8 cellular contexts compared by ENCODE assay signal in the genomic region with DNA sequence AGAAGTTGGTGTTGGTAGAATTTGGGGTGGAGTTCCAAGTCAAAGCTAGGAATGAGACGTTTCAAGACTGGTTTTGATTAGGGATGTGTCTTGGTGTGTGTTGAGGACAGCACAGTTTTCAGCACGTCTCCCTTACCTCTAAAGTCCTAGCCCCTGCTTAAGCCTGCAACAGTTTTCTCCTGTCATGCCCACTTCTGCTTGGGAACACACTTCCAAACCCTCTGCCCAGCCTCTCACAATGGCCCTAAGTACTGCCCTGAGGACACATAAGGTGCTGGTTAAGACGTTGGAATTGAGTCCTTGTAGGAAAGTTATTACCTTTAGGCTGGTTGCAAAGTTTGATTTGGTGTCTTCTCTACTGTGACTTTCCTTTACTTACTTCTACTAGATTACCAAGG. TPM values are rescaled to one million over a fixed set of nuclear protein-coding genes. Genes with fewer than 3 reads are reported as not detected.
A peak's percentile ranks its signal among the peaks of the same experiment; 100 is the strongest.
DNase-seq lines count a peak whose midpoint lies in the region; ATAC-seq, FAIRE-seq and TF ChIP-seq lines count a peak whose summit lies in the region.

No MANE protein-coding gene starts in this region.

- no peak overlapping the region for H2AK5ac ChIP-seq in mesenchymal stem cell (ENCODE audit: low read length, severe bottlenecking)

- peaks cover 3% of the 10 kb centered on the region for H3K79me1 ChIP-seq in mesenchymal stem cell (replicated peaks; ENCODE audit: low read length, poor library complexity, severe bottlenecking)

- H3K4ac ChIP-seq in mesenchymal stem cell (ENCODE audit: low read depth in 1 of 2, low read length in 2 of 2), result no peak overlapping the region

- H3K9me3 Mint-ChIP-seq in astrocyte (ENCODE audit: unreplicated experiment), result peaks cover 2% of the 10 kb centered on the region

- H4K20me1 ChIP-seq in astrocyte (ENCODE audit: insufficient read depth, low read length), result peaks cover 13% of the 10 kb centered on the region

- H4K8ac ChIP-seq in mesenchymal stem cell (ENCODE audit: low read length), result peak overlapping the region; percentile 0

- peak overlapping the region; percentile 72 for H3K27ac ChIP-seq in astrocyte (ENCODE audit: low read depth, low read length)
- no peak overlapping the region for H3K27ac ChIP-seq in mesenchymal stem cell (ENCODE audit: low read length, poor library complexity, severe bottlenecking)

- peak overlapping the region; percentile 80 for H3K9ac ChIP-seq in astrocyte (ENCODE audit: low read length)
- H3K9ac ChIP-seq in mesenchymal stem cell (ENCODE audit: low read length), result peak overlapping the region; percentile 76

- no peaks in the 10 kb centered on the region for H3K27me3 Mint-ChIP-seq in astrocyte (ENCODE audit: low read depth, unreplicated experiment)

- H3K18ac ChIP-seq in mesenchymal stem cell (ENCODE audit: low read depth in 1 of 2, low read length in 2 of 2), result no peak overlapping the region

- H3K79me2 ChIP-seq in astrocyte (ENCODE audit: insufficient read depth, low read length), result peaks cover 33% of the 10 kb centered on the region

- H2BK5ac ChIP-seq in mesenchymal stem cell (ENCODE audit: low read depth, low read length, poor library complexity, severe bottlenecking), result no peak overlapping the region

- H2AFZ ChIP-seq in astrocyte (ENCODE audit: low read depth, low read length) (peak overlapping the region; percentile 69), mesenchymal stem cell (ENCODE audit: low read depth, low read length) (peak overlapping the region; percentile 82)

- no peak overlapping the region for H3K23ac ChIP-seq in mesenchymal stem cell (ENCODE audit: low read length in 2 of 2)

- H3K4me1 Mint-ChIP-seq in astrocyte (ENCODE audit: low read depth, unreplicated experiment), result peaks cover 26% of the 10 kb centered on the region

- peak overlapping the region; percentile 95 for H3K4me2 ChIP-seq in astrocyte (ENCODE audit: low read length)
- H3K4me2 ChIP-seq in mesenchymal stem cell (ENCODE audit: low read length, poor library complexity, severe bottlenecking), result peak overlapping the region; percentile 96

- no peak overlapping the region for H3K14ac ChIP-seq in mesenchymal stem cell (ENCODE audit: low read length in 2 of 2)

- H3K4me3 ChIP-seq in AG10803 (ENCODE audit: low read length) (peak overlapping the region; percentile 73), astrocyte (ENCODE audit: insufficient read depth, low read depth, low read length) (peak overlapping the region; percentile 77), mesenchymal stem cell (ENCODE audit: insufficient read depth in 1 of 2, low read depth in 1 of 2, low read length in 2 of 2) (peak overlapping the region in 1 of 2 experiments; percentile 81)

- H3K27ac Mint-ChIP-seq in astrocyte (ENCODE audit: unreplicated experiment), result peak overlapping the region; percentile 96

- peaks cover 21% of the 10 kb centered on the region for H3K4me1 ChIP-seq in astrocyte (ENCODE audit: insufficient read depth, low read length)
- peaks cover 14% of the 10 kb centered on the region for H3K4me1 ChIP-seq in mesenchymal stem cell (ENCODE audit: control insufficient read depth, insufficient read depth, low read depth, low read length)

- peaks cover 6% of the 10 kb centered on the region for H3K36me3 ChIP-seq in astrocyte (ENCODE audit: insufficient read depth, low read length)
- H3K36me3 ChIP-seq in mesenchymal stem cell (ENCODE audit: control insufficient read depth in 1 of 2, insufficient read depth in 2 of 2, low read depth in 1 of 2, low read length in 2 of 2), result peaks cover 0 to 7% of the 10 kb centered on the region in 2 experiments

- 20% methylated on average over 1 of the region's 3 CpGs for WGBS in mesenchymal stem cell

- H2BK12ac ChIP-seq in mesenchymal stem cell (ENCODE audit: low read length in 2 of 2), result peak overlapping the region; percentile 59 to 70

- H3K4me3 Mint-ChIP-seq in astrocyte (ENCODE audit: unreplicated experiment), result peak overlapping the region; percentile 87

- H2BK15ac ChIP-seq in mesenchymal stem cell (ENCODE audit: low read depth, poor library complexity, severe bottlenecking), result no peak overlapping the region

- DNase-seq in AG10803 (ENCODE audit: low read depth), result no peak
- no peak for DNase-seq in HTR-8/SVneo (ENCODE audit: insufficient read length, low spot score)
- no peak for DNase-seq in astrocyte (ENCODE audit: low read depth)
- DNase-seq in mesenchymal stem cell, result no peak
- DNase-seq in superior temporal gyrus (ENCODE audit: extremely low spot score), result no peak
- no peak for DNase-seq in stimulated activated CD4-positive, alpha-beta T cell treated with anti-CD3 and anti-CD28 coated beads, Interleukin-2, amount 100 ng/mL, for 48 hours

- ATAC-seq in HG02588 (IDR thresholded peaks at IDR 0.05; ENCODE audit: unreplicated experiment) (no peak), GM21423 (IDR thresholded peaks at IDR 0.05; ENCODE audit: unreplicated experiment) (no peak)

- H3K27me3 ChIP-seq in astrocyte (ENCODE audit: insufficient read depth, low read length) (no peaks in the 10 kb centered on the region), mesenchymal stem cell (ENCODE audit: control insufficient read depth in 1 of 2, insufficient read depth in 1 of 2, low read length in 2 of 2) (no peaks in the 10 kb centered on the region)

- H4K91ac ChIP-seq in mesenchymal stem cell (ENCODE audit: low read length), result no peak overlapping the region

- FAIRE-seq in HTR-8/SVneo (lab: Jason Lieb, UNC) (peak; percentile 28), astrocyte (lab: Jason Lieb, UNC) (peak; percentile 29)

- no peak overlapping the region for H2BK120ac ChIP-seq in mesenchymal stem cell (ENCODE audit: low read depth, low read length)

- no peak for TF ChIP-seq CTCF in AG10803 (conservative IDR thresholded peaks at IDR 0.05; ENCODE audit: low read length)
- TF ChIP-seq CTCF in astrocyte (IDR thresholded peaks at IDR 0.05; ENCODE audit: insufficient read depth, low read depth, low read length), result no peak

- no peaks in the 10 kb centered on the region for H3K9me3 ChIP-seq in astrocyte (ENCODE audit: insufficient read depth, low read depth, low read length)
- H3K9me3 ChIP-seq in mesenchymal stem cell (ENCODE audit: control insufficient read depth, low read length), result no peaks in the 10 kb centered on the region

- H3K36me3 Mint-ChIP-seq in astrocyte (ENCODE audit: low read depth, unreplicated experiment), result no peaks in the 10 kb centered on the region

RNA-seq across cellular contexts. Expression of a gene that starts 0.7 kb away (rescaled TPM):
- 12.1 and 13.6 TPM in 2 replicates for total RNA-seq in astrocyte
- polyA plus RNA-seq in mesenchymal stem cell (2013, experiment 1 of 2), result 4.1 TPM
- polyA plus RNA-seq in mesenchymal stem cell (2013, experiment 2 of 2), result 4.6 TPM
